ENCODE assay signal across 28 cellular contexts in the genomic region with DNA sequence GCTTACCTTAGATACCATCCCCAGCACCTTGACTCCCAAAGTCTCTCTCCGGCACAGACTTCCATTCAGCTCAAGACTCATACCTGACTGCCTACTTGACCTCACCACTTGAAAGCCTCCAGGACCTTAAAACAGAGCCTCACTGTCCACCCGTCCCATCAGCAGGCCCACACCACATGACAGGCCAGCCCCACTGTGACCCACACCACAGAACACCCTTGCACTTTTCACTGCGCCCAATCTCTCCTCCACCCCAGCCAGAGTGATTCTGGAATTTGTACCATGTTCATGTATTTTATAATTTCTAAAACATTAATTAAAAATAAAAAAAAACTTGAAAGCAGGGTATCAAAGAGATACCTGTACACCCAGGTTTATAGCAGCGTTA. TPM values are rescaled to one million over a fixed set of nuclear protein-coding genes. Genes with fewer than 3 reads are reported as not detected.
"Had no signal": no experiment of that assay in that cellular context is flagged by ENCODE, and none has a peak within 500 bp of the region (broad histone marks: within the 10 kb centered on the region; RNA-seq: fewer than 3 reads in every experiment).

No MANE protein-coding gene starts in this region.

- H3K4me3 ChIP-seq: dorsolateral prefrontal cortex, esophagus muscularis mucosa, left ventricle myocardium inferior, pancreas, stomach, suprapubic skin, transverse colon had no signal

- DNase-seq: activated CD4-positive, alpha-beta T cell treated with anti-CD3 and anti-CD28 coated beads, Interleukin-2, amount 50 U/mL, for 1 hour; activated CD8-positive, alpha-beta T cell treated with anti-CD3 and anti-CD28 coated beads, Interleukin-2, amount 10 ng/mL, durations not matched to agents 7 days and 5 days; brain microvascular endothelial cell; central memory CD4-positive, alpha-beta T cell; effector memory CD8-positive, alpha-beta T cell; head of caudate nucleus; hypothalamus; left ventricle myocardium inferior; midbrain; natural killer cell; right cardiac atrium; stimulated activated CD4-positive, alpha-beta T cell treated with anti-CD3 and anti-CD28 coated beads, Interleukin-1b, Interleukin-23, amount 100 ng/mL, for 48 hours; stomach; SW 1271; transverse colon had no signal

- H3K9me3 Mint-ChIP-seq: activated naive CD4-positive, alpha-beta T cell treated with anti-CD3 and anti-CD28 coated beads, Interleukin-2, amount 50 U/mL, for 72 hours; activated T-helper 17 cell treated with anti-CD3 and anti-CD28 coated beads, Interleukin-2, amount 50 U/mL, for 72 hours; effector memory CD8-positive, alpha-beta T cell; natural killer cell had no signal

- H3K4me3 Mint-ChIP-seq: activated CD8-positive, alpha-beta T cell treated with anti-CD3 and anti-CD28 coated beads, Interleukin-2, amount 10 ng/mL, durations not matched to agents 7 days and 5 days; activated T-helper 17 cell treated with anti-CD3 and anti-CD28 coated beads, Interleukin-2, amount 50 U/mL, for 72 hours; effector memory CD8-positive, alpha-beta T cell; natural killer cell had no signal

- H3K4me1 Mint-ChIP-seq: natural killer cell had no signal

- H3K27ac ChIP-seq: brain microvascular endothelial cell, dorsolateral prefrontal cortex, esophagus muscularis mucosa, left ventricle myocardium inferior, pancreas, stomach, suprapubic skin, transverse colon, VCaP had no signal

- H3K36me3 ChIP-seq: brain microvascular endothelial cell, esophagus muscularis mucosa, left ventricle myocardium inferior, pancreas, stomach, suprapubic skin, transverse colon had no signal

- H3K27ac Mint-ChIP-seq: activated CD8-positive, alpha-beta T cell treated with anti-CD3 and anti-CD28 coated beads, Interleukin-2, amount 10 ng/mL, durations not matched to agents 7 days and 5 days; activated naive CD4-positive, alpha-beta T cell treated with anti-CD3 and anti-CD28 coated beads, Interleukin-2, amount 50 U/mL, for 72 hours; activated T-helper 17 cell treated with anti-CD3 and anti-CD28 coated beads, Interleukin-2, amount 50 U/mL, for 72 hours; effector memory CD8-positive, alpha-beta T cell; natural killer cell had no signal

- H3K36me3 Mint-ChIP-seq: activated naive CD4-positive, alpha-beta T cell treated with anti-CD3 and anti-CD28 coated beads, Interleukin-2, amount 50 U/mL, for 72 hours; natural killer cell had no signal

- H3K9me3 ChIP-seq: esophagus muscularis mucosa, left ventricle myocardium inferior, pancreas, stomach, suprapubic skin, transverse colon had no signal

- FAIRE-seq: colon, frontal cortex, pancreas had no signal

- H3K27me3 ChIP-seq: brain microvascular endothelial cell, esophagus muscularis mucosa, pancreas, stomach, suprapubic skin, transverse colon had no signal

- ATAC-seq: activated CD4-positive, CD25-positive, alpha-beta regulatory T cell treated with anti-CD3 and anti-CD28 coated beads, Interleukin-2, amount 50 U/mL, for 24 hours; activated CD8-positive, alpha-beta T cell treated with anti-CD3 and anti-CD28 coated beads, Interleukin-2, amount 10 ng/mL, durations not matched to agents 7 days and 5 days; activated naive CD4-positive, alpha-beta T cell treated with anti-CD3 and anti-CD28 coated beads, Interleukin-2, amount 50 U/mL, for 72 hours; activated T-helper 17 cell treated with anti-CD3 and anti-CD28 coated beads, Interleukin-2, amount 50 U/mL, for 72 hours; effector memory CD8-positive, alpha-beta T cell; natural killer cell; pancreas; right cardiac atrium had no signal

RNA-seq across cellular contexts. Expression of a gene that starts 28.0 kb away (rescaled TPM):
- total RNA-seq: activated naive CD4-positive, alpha-beta T cell treated with anti-CD3 and anti-CD28 coated beads, Interleukin-2, amount 50 U/mL, for 72 hours; activated T-helper 17 cell treated with anti-CD3 and anti-CD28 coated beads, Interleukin-2, amount 50 U/mL, for 72 hours; lung microvascular endothelial cell; natural killer cell; pulmonary artery endothelial cell; T-helper 2 cell treated with Interferon-gamma antibody and Interleukin-4, amounts not matched to agents 100 ng/mL and 5 ng/mL, for 36 hours had no signal
